In the genomic region with DNA sequence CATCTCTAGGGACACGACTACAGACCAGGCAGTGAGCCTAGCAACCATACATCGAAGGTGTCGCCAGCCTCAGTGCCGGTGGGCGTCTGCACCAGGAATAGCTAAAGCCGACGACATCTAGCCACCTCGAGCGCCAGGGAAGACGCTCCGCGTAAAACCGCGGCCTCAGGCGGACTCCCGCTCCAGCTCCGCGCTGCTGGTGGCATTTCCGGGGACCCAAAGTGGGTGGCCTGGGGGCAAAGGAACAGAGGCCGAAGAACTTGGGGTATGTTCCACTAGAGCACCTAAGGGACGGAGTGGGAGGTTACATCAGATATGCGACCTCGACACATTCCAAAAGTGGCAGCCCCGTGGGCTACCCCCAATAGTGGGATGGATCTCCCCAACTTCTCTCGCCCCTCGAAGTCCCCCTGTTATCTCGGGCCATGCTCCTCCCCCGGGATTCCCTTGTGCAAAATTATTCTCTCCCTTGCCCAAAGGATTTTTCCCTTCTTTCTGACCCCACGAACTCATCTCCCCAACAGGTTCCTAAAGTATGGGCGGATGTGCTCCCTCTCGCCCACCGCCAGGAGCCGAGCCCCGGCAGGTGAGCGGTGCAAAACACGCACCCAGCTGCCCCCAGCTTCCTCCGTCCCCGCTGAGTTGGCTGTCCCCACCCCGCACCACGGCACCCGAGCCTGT, we compare ENCODE assay signal across 9 cellular contexts. TPM values are rescaled to one million over a fixed set of nuclear protein-coding genes. Genes with fewer than 3 reads are reported as not detected.
DNase-seq lines count a peak whose midpoint lies in the region; ATAC-seq and TF ChIP-seq lines count a peak whose summit lies in the region.
"Had no signal": no experiment of that assay in that cellular context is flagged by ENCODE, and none has a peak within 500 bp of the region (broad histone marks: within the 10 kb centered on the region; RNA-seq: fewer than 3 reads in every experiment).

No MANE protein-coding gene starts in this region.

- H3K27ac ChIP-seq in ACC112 (ENCODE audit: low read depth, low read length), result no peak overlapping the region
- no peak overlapping the region; the same call in 1 of the 2 replicates for H3K27ac ChIP-seq in IMR-90 (ENCODE audit: insufficient read depth, low read length)
- H3K27ac ChIP-seq in duodenal mucosa (ENCODE audit: low read depth, low read length), result no peak overlapping the region
- H3K27ac ChIP-seq in WERI-Rb-1, result no peak overlapping the region

- H3K27me3 ChIP-seq in ACC112 (ENCODE audit: insufficient read depth, low read length) (no peaks in the 10 kb centered on the region), IMR-90 (ENCODE audit: control insufficient read depth, insufficient read depth, low read length) (peaks cover 21% of the 10 kb centered on the region), duodenal mucosa (ENCODE audit: control insufficient read depth in 1 of 2, insufficient read depth in 2 of 2, low read length in 2 of 2) (peaks cover 39 to 40% of the 10 kb centered on the region in 2 donors), WERI-Rb-1 (ENCODE audit: insufficient read depth, low read depth, severe bottlenecking) (peaks cover 10% of the 10 kb centered on the region)

- H3K4me1 Mint-ChIP-seq in naive thymus-derived CD8-positive, alpha-beta T cell, result peaks cover 6 to 15% (median 11%) of the 10 kb centered on the region in 4 donors

- no peak overlapping the region for H3K18ac ChIP-seq in IMR-90 (ENCODE audit: low read depth, low read length)

- H3K9me1 ChIP-seq in IMR-90 (ENCODE audit: insufficient read depth, low read length), result peaks cover 6% of the 10 kb centered on the region; the same call in 1 of the 2 replicates

- H3K79me1 ChIP-seq in IMR-90 (ENCODE audit: low read depth in 1 of 2, low read length in 2 of 2), result peaks cover 0 to 29% of the 10 kb centered on the region in 2 experiments; a peak in 2 of 4 replicates

- H2BK120ac ChIP-seq in IMR-90 (ENCODE audit: low read depth, low read length), result no peak overlapping the region; the same call in 1 of the 2 replicates

- H4K8ac ChIP-seq in IMR-90 (ENCODE audit: low read depth in 2 of 2, low read length in 2 of 2), result no peak overlapping the region; a peak in 1 of 4 replicates

- in situ Hi-C loops in IMR-90 (cut with MboI; ENCODE audit: low sequenced_read_pairs), result no loop called here

- no peak overlapping the region for H3K14ac ChIP-seq in IMR-90 (replicated peaks; ENCODE audit: low read depth, low read length)

- ATAC-seq in IMR-90 (ENCODE audit: low read depth), result no peak
- ATAC-seq in naive thymus-derived CD8-positive, alpha-beta T cell, result no peak

- H2AFZ ChIP-seq in ACC112 (ENCODE audit: low read length, unreplicated experiment), result peak overlapping the region; percentile 40
- peak overlapping the region; percentile 83 for H2AFZ ChIP-seq in IMR-90 (replicated peaks; ENCODE audit: low read length, poor library complexity)

- H3K27me3 Mint-ChIP-seq in naive thymus-derived CD8-positive, alpha-beta T cell, result peaks cover 21 to 93% (median 63%) of the 10 kb centered on the region in 5 donors

- BruUV-seq in IMR-90 (replicated peaks; lab: Mats Ljungman, UMichigan), result no TSS peak

- TF ChIP-seq CTCF in IMR-90 (conservative IDR thresholded peaks at IDR 0.05; ENCODE audit: low read depth, low read length) (no peak), WERI-Rb-1 (IDR thresholded peaks at IDR 0.05; ENCODE audit: low read depth, low read length) (no peak)

- H2BK15ac ChIP-seq in IMR-90 (ENCODE audit: low read depth, low read length), result no peak overlapping the region

- peak overlapping the region; percentile 44; the same call in 1 of the 2 replicates for H2AK5ac ChIP-seq in IMR-90 (ENCODE audit: low read depth, low read length)

- no peak overlapping the region for H2BK20ac ChIP-seq in IMR-90 (ENCODE audit: low read depth, low read length)

- peaks cover 8% of the 10 kb centered on the region for H3K79me2 ChIP-seq in ACC112 (ENCODE audit: control insufficient read depth, insufficient read depth, low read length, unreplicated experiment)

- peak overlapping the region; percentile 68 for H3K23ac ChIP-seq in IMR-90 (ENCODE audit: low read depth, low read length)

- POLR2A ChIA-PET in IMR-90 (lab: Charles Lee; ENCODE audit: unreplicated experiment), result no interaction called here
- POLR2A ChIA-PET in naive thymus-derived CD8-positive, alpha-beta T cell (lab: Charles Lee), result no interaction called here

- intact Hi-C loops in IMR-90 (cut with micrococcal nuclease), result loop anchor here (2.0 to 5.0 kb wide), 2 partner anchors 129 to 142 kb away; no protein-coding TSS in a partner anchor

- H3K4me3 Mint-ChIP-seq in naive thymus-derived CD8-positive, alpha-beta T cell, result peak overlapping the region in 8 of 10 donors; percentile 36 to 86 (median 54)

- H2AK9ac ChIP-seq in IMR-90 (replicated peaks; ENCODE audit: low read depth, low read length, poor library complexity), result peak overlapping the region; percentile 21

- no peak for TF ChIP-seq RAD21 in IMR-90 (IDR thresholded peaks at IDR 0.05; ENCODE audit: low read length)

- 13% methylated on average over 20 of the region's 41 CpGs; no CpG with 5 or more reads in 1 of the 2 experiments for WGBS in IMR-90 (ENCODE audit: extremely low coverage in 2 of 2, insufficient read length in 1 of 2), 2 experiments

- no peak overlapping the region for H4K91ac ChIP-seq in IMR-90 (ENCODE audit: insufficient read depth, low read depth, low read length)

- H3K9ac ChIP-seq in IMR-90 (ENCODE audit: low read depth, low read length) (no peak overlapping the region), duodenal mucosa (ENCODE audit: low read depth in 1 of 2, low read length in 2 of 2) (peak overlapping the region in 1 of 2 donors; percentile 23)

- no peaks in the 10 kb centered on the region for H3K36me3 Mint-ChIP-seq in naive thymus-derived CD8-positive, alpha-beta T cell

- H3K9me3 Mint-ChIP-seq in naive thymus-derived CD8-positive, alpha-beta T cell, result peaks cover 0 to 2% (median 0%) of the 10 kb centered on the region in 9 donors

- H2BK5ac ChIP-seq in IMR-90 (ENCODE audit: low read depth, low read length, poor library complexity, severe bottlenecking), result no peak overlapping the region

- peaks cover 9% of the 10 kb centered on the region for H3K4me1 ChIP-seq in ACC112 (ENCODE audit: control insufficient read depth, insufficient read depth, low read length, unreplicated experiment)
- H3K4me1 ChIP-seq in IMR-90 (ENCODE audit: control insufficient read depth, insufficient read depth, low read length), result peaks cover 4% of the 10 kb centered on the region; the same call in 1 of the 2 replicates
- no peaks in the 10 kb centered on the region for H3K4me1 ChIP-seq in duodenal mucosa (ENCODE audit: control insufficient read depth in 1 of 2, insufficient read depth in 2 of 2, low read length in 2 of 2)

- H3K4me3 ChIP-seq in ACC112 (ENCODE audit: low read depth, low read length) (peak overlapping the region; percentile 82), IMR-90 (ENCODE audit: insufficient read depth, low read depth, low read length) (peak overlapping the region; percentile 95), duodenal mucosa (ENCODE audit: low read depth in 1 of 2, low read length in 2 of 2) (peak overlapping the region; percentile 42 to 59), WERI-Rb-1 (ENCODE audit: low read depth, low read length) (no peak overlapping the region)

- H3K36me3 ChIP-seq in ACC112 (ENCODE audit: insufficient read depth, low read length) (no peaks in the 10 kb centered on the region), IMR-90 (ENCODE audit: control insufficient read depth, insufficient read depth, low read length) (no peaks in the 10 kb centered on the region), duodenal mucosa (ENCODE audit: control insufficient read depth in 1 of 2, insufficient read depth in 2 of 2, low read length in 2 of 2) (no peaks in the 10 kb centered on the region), WERI-Rb-1 (no peaks in the 10 kb centered on the region)

- peak overlapping the region; percentile 37; the same call in 1 of the 2 replicates for H3K4ac ChIP-seq in IMR-90 (ENCODE audit: low read depth, low read length)

- H4K5ac ChIP-seq in IMR-90 (ENCODE audit: low read depth, low read length), result no peak overlapping the region

- no peak overlapping the region for H3K27ac Mint-ChIP-seq in naive thymus-derived CD8-positive, alpha-beta T cell

- dilution Hi-C loops in IMR-90 (cut with HindIII; ENCODE audit: low sequenced_read_pairs, unreplicated experiment), result no loop called here

- H4K20me1 ChIP-seq in IMR-90 (ENCODE audit: insufficient read depth, low read length), result no peaks in the 10 kb centered on the region

- no peak for DNase-seq in IMR-90
- DNase-seq in naive thymus-derived CD8-positive, alpha-beta T cell, result no peak
- no peak for DNase-seq in CD1c-positive myeloid dendritic cell (ENCODE audit: extremely low spot score)
- no peak for DNase-seq in Ammon's horn (ENCODE audit: low spot score)
- no peak for DNase-seq in WERI-Rb-1
- no peak for DNase-seq in SKM-1 treated with dmso at 0.1 percent for 144 hours (lab: John Stamatoyannopoulos, UW; ENCODE audit: unreplicated experiment)
- DNase-seq: GDM1 had no signal

- H3K56ac ChIP-seq in IMR-90 (ENCODE audit: extremely low read depth, insufficient read depth, low read length), result no peak overlapping the region

- no peak for TF ChIP-seq POLR2A in IMR-90 (IDR thresholded peaks at IDR 0.05; ENCODE audit: low read depth, low read length)

- peak overlapping the region; percentile 98 for H3K4me2 ChIP-seq in IMR-90 (ENCODE audit: low read depth, low read length)

- H3K9me3 ChIP-seq in IMR-90 (ENCODE audit: control insufficient read depth, insufficient read depth, low read length), result no peaks in the 10 kb centered on the region
- no peaks in the 10 kb centered on the region for H3K9me3 ChIP-seq in duodenal mucosa (ENCODE audit: control insufficient read depth in 1 of 2, low read length in 2 of 2)
- no peaks in the 10 kb centered on the region for H3K9me3 ChIP-seq in WERI-Rb-1 (ENCODE audit: severe bottlenecking)

- CTCF ChIA-PET in IMR-90 (lab: Yijun Ruan, JAX), result interaction anchor here (0.7 to 1.0 kb wide), 2 partner anchors 244 to 245 kb away, joined by 3 to 4 read pairs; no protein-coding TSS in a partner anchor

TF ChIP-seq in IMR-90, 13 proteins besides CTCF, POLR2A, EP300 and RAD21 (continues in another document):
- TF ChIP-seq, protein P1, sequence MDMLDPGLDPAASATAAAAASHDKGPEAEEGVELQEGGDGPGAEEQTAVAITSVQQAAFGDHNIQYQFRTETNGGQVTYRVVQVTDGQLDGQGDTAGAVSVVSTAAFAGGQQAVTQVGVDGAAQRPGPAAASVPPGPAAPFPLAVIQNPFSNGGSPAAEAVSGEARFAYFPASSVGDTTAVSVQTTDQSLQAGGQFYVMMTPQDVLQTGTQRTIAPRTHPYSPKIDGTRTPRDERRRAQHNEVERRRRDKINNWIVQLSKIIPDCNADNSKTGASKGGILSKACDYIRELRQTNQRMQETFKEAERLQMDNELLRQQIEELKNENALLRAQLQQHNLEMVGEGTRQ (IDR thresholded peaks at IDR 0.05; ENCODE audit: low read depth, low read length), result no peak
- TF ChIP-seq MAFK (IDR thresholded peaks at IDR 0.05; ENCODE audit: low read depth, low read length), result no peak
- no peak for TF ChIP-seq SMC3 (IDR thresholded peaks at IDR 0.05; ENCODE audit: low read depth, low read length)

RNA-seq across cellular contexts. Expression of a gene that starts 1.2 kb away (rescaled TPM):
- total RNA-seq in IMR-90 (2012; rRNA removed), result 24.7 and 25.6 TPM in 2 replicates
- 29.6 and 31.7 TPM in 2 replicates for polyA plus RNA-seq in IMR-90 (2012; rRNA removed)
- polyA plus RNA-seq in IMR-90 (2012; cell fraction: cytosol; rRNA removed), result 25.2 and 29.3 TPM in 2 replicates
- 39.9 and 48.3 TPM in 2 replicates for polyA plus RNA-seq in IMR-90 (2012; cell fraction: nucleus; rRNA removed; ENCODE audit: low replicate concordance)
- not detected for total RNA-seq in naive thymus-derived CD8-positive, alpha-beta T cell
- not detected for polyA plus RNA-seq in naive thymus-derived CD8-positive, alpha-beta T cell

Comparison
In these comparisons a context has a peak if more than half of its experiments do, and no peak if none do; other contexts are left out.
1. RNA of a gene that starts 1.2 kb away (total RNA-seq): 24.7 to 25.6 TPM in IMR-90; not detected in naive thymus-derived CD8-positive, alpha-beta T cell; every median in the first group is over 10 times any median in the second.